In genomic region chr10:81520688-81521087, GRCh38 we compare ENCODE assay signal across 1 cellular context.
TF ChIP-seq lines count a peak whose summit lies in the region.

No MANE protein-coding gene starts in this region.

TF ChIP-seq in A549, 52 proteins besides CTCF, POLR2A, EP300 and RAD21 (continued from another document):
- no peak for TF ChIP-seq ELK1 (IDR thresholded peaks at IDR 0.05; ENCODE audit: low read depth, low read length)
- no peak for TF ChIP-seq HOXB13 (CRISPR knock-in tag; IDR thresholded peaks at IDR 0.05; ENCODE audit: low read depth)
